Comparison of ENCODE assay signal across 8 cellular contexts in the genomic region with DNA sequence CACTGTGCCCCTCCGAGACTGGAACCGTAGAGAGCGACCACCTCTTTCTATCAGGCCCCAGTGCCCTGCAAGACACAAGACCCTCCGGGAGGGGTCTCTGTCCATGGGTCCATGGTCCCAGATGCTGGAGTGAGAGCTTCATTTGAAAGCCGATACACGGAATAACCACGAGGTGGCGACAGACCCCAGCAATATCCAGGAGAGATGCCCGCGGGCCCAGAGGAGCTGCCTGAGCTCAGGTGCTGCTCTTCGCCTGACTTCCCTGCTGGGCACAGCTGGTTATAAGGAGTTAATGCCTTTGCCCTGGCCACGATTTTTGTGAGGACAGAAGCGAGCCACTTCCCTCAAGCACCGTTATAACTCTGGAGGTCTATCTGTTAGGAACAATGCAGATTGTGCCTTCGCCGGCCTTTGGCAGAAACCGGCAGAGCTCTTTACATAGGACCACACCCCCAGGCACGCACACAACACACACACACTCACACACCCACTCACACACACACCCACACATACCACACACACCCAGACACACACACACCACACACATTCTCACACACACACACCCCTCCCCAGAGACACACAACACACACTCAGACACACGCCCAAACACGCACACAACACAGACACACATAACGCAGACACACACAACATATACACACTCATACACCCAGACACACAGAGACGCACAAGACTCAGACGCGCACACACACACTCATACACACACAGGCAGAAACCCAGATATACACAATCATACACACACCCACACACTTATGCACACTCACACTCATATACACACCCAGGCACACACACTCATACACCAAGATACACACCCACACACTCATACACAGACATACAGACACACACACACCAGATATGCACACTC.
DNase-seq lines count a peak whose midpoint lies in the region; ATAC-seq and TF ChIP-seq lines count a peak whose summit lies in the region.

No MANE protein-coding gene starts in this region.

- H3K36me3 ChIP-seq in DND-41 (ENCODE audit: insufficient read depth, low read length) (no peaks in the 10 kb centered on the region), ascending aorta (no peaks in the 10 kb centered on the region)

- H3K79me2 ChIP-seq in DND-41 (ENCODE audit: insufficient read depth, low read length), result no peaks in the 10 kb centered on the region

- H3K4me1 ChIP-seq in DND-41 (ENCODE audit: insufficient read depth, low read length) (no peaks in the 10 kb centered on the region), ascending aorta (no peaks in the 10 kb centered on the region)

- no peak overlapping the region for H2AFZ ChIP-seq in DND-41 (ENCODE audit: low read depth, low read length)

- no peak overlapping the region for H3K27ac ChIP-seq in DND-41 (ENCODE audit: low read length)
- no peak overlapping the region for H3K27ac ChIP-seq in ascending aorta

- ATAC-seq in DND-41 (ENCODE audit: insufficient read depth, low read depth), result peak; percentile 80
- no peak for ATAC-seq in GM18861 (IDR thresholded peaks at IDR 0.05; ENCODE audit: unreplicated experiment)

- TF ChIP-seq CTCF in DND-41 (IDR thresholded peaks at IDR 0.05; ENCODE audit: borderline replicate concordance, extremely low read depth, low read length, poor library complexity, severe bottlenecking) (peak; percentile 91), ascending aorta (IDR thresholded peaks at IDR 0.05) (peak; percentile 40 to 79 (median 62))

- POLR2A ChIA-PET in HEK293T (lab: Yijun Ruan, JAX), result interaction anchor here (0.9 kb wide), 1 partner anchor 127 kb away, joined by 3 read pairs; no protein-coding TSS in a partner anchor

- DNase-seq in DND-41 (peak; percentile 73), HEK293T (ENCODE audit: extremely low spot score) (peak; percentile 87), NCI-H2029 (lab: John Stamatoyannopoulos, UW) (peak; percentile 48), T-helper 22 cell (ENCODE audit: low read depth) (peak; percentile 12), ascending aorta (ENCODE audit: low spot score in 2 of 2) (no peak), hypothalamus (lab: John Stamatoyannopoulos, UW) (peak in 37 of 51 donors; percentile 10 to 75 (median 39))
- DNase-seq in stimulated activated CD4-positive, alpha-beta T cell treated with anti-CD3 and anti-CD28 coated beads, Interleukin-15, amount 100 ng/mL, for 48 hours (ENCODE audit: low read depth in 2 of 2), result peak; percentile 43 to 45

- no peaks in the 10 kb centered on the region for H3K9me3 ChIP-seq in DND-41 (ENCODE audit: insufficient read depth, low read length, severe bottlenecking)
- H3K9me3 ChIP-seq in ascending aorta, result no peaks in the 10 kb centered on the region

- no peak overlapping the region for H3K4me2 ChIP-seq in DND-41 (ENCODE audit: insufficient read depth, low read length)

- intact Hi-C loops in ascending aorta (cut with DNase I), result loop anchor here (5.0 kb wide), 1 partner anchor 600 kb away; no protein-coding TSS in a partner anchor

- H4K20me1 ChIP-seq in DND-41 (ENCODE audit: insufficient read depth, low read length), result peaks cover 8% of the 10 kb centered on the region; the same call in 1 of the 2 replicates

- H3K9ac ChIP-seq in DND-41 (ENCODE audit: low read depth, low read length), result no peak overlapping the region

- H3K4me3 ChIP-seq in DND-41 (ENCODE audit: low read depth in 1 of 2, low read length in 2 of 2) (no peak overlapping the region), ascending aorta (no peak overlapping the region)

- CTCF ChIA-PET in HEK293T (lab: Yijun Ruan, JAX), result interaction anchor here (0.5 to 1.6 kb wide), 38 partner anchors 9 to 1520 kb away, joined by 3 to 29 read pairs (median 4); no protein-coding TSS in a partner anchor

- H3K27me3 ChIP-seq in DND-41 (ENCODE audit: insufficient read depth, low read length, poor library complexity) (no peaks in the 10 kb centered on the region), ascending aorta (no peaks in the 10 kb centered on the region)

TF ChIP-seq in HEK293T, 16 proteins besides CTCF, POLR2A, EP300 and RAD21:
- TF ChIP-seq SUZ12 (IDR thresholded peaks at IDR 0.05), result no peak
- no peak for TF ChIP-seq CTBP1 (IDR thresholded peaks at IDR 0.05; ENCODE audit: borderline replicate concordance)
- no peak for TF ChIP-seq FOXA1 (IDR thresholded peaks at IDR 0.05)
- no peak for TF ChIP-seq TARDBP (IDR thresholded peaks at IDR 0.05)
- TF ChIP-seq NFRKB (IDR thresholded peaks at IDR 0.05), result no peak
- no peak for TF ChIP-seq ARNT (IDR thresholded peaks at IDR 0.05)
- no peak for TF ChIP-seq HDGF (IDR thresholded peaks at IDR 0.05; ENCODE audit: borderline replicate concordance)
- TF ChIP-seq ELF4 (IDR thresholded peaks at IDR 0.05), result no peak
- no peak for TF ChIP-seq LEF1 (IDR thresholded peaks at IDR 0.05; ENCODE audit: borderline replicate concordance)
- no peak for TF ChIP-seq BHLHE40 (IDR thresholded peaks at IDR 0.05; ENCODE audit: borderline replicate concordance)

Comparison
In these comparisons a context has a peak if more than half of its experiments do, and no peak if none do; other contexts are left out.
1. DNase-seq: peak in DND-41 (single experiment), HEK293T (single experiment), NCI-H2029 (single experiment), T-helper 22 cell (single experiment), hypothalamus (37 of 51) and stimulated activated CD4-positive, alpha-beta T cell treated with anti-CD3 and anti-CD28 coated beads, Interleukin-15, amount 100 ng/mL, for 48 hours (2 of 2); none in ascending aorta (0 of 2).